Comparison of ENCODE assay signal across 9 cellular contexts in the genomic region with DNA sequence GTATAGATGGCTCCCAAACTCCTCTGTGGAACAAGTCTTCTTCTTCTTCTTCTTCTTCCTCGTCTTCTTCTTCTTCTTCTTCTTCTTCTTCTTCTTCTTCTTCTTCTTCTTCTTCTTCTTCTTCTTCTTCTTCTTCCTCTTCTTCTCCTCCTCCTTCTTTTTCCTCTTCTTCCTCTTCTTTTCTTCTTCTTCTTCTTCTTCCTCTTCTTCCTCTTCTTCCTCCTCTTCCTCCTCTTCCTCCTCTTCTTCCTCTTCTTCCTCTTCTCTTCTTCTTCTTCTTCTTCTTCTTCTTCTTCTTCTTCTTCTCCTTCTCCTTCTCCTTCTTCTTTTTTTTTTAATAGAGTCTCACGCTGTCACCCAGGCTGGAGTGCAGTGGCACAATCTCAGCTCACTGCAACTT. TPM values are rescaled to one million over a fixed set of nuclear protein-coding genes. Genes with fewer than 3 reads are reported as not detected.
"Had no signal": no experiment of that assay in that cellular context is flagged by ENCODE, and none has a peak within 500 bp of the region (broad histone marks: within the 10 kb centered on the region; RNA-seq: fewer than 3 reads in every experiment).

No MANE protein-coding gene starts in this region.

RNA-seq across cellular contexts. Expression of a gene that starts 3.4 kb away (rescaled TPM):
- total RNA-seq: kidney epithelial cell; left colon; left ventricle myocardium superior; liver; lower lobe of right lung; myocyte; naive thymus-derived CD4-positive, alpha-beta T cell had no signal
- polyA plus RNA-seq: immature natural killer cell; keratinocyte; naive thymus-derived CD4-positive, alpha-beta T cell had no signal
